ENCODE assay signal across 1 cellular context in the genomic region with DNA sequence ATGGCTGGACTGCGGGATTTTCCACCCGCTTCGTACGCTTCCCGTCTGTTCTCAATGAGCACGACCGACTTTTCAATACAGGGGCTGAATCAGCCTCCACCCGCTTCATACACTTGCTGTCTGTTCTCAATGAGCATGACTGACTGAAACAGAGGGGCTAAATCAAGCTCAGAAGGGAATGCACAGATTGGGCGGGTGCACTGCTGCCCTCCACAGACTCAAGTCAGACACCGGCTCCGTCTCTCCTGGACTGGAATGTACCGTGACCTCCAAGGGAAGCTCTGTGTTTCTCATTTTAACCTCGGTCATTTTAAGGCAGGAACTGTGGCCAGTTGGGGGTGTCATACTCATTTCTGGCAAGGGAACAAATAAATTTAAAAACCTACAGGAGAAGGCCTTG.
TF ChIP-seq lines count a peak whose summit lies in the region.

No MANE protein-coding gene starts in this region.

TF ChIP-seq in HEK293, 187 proteins besides CTCF, POLR2A, EP300 and RAD21 (continued from another document):
- TF ChIP-seq, protein P1, sequence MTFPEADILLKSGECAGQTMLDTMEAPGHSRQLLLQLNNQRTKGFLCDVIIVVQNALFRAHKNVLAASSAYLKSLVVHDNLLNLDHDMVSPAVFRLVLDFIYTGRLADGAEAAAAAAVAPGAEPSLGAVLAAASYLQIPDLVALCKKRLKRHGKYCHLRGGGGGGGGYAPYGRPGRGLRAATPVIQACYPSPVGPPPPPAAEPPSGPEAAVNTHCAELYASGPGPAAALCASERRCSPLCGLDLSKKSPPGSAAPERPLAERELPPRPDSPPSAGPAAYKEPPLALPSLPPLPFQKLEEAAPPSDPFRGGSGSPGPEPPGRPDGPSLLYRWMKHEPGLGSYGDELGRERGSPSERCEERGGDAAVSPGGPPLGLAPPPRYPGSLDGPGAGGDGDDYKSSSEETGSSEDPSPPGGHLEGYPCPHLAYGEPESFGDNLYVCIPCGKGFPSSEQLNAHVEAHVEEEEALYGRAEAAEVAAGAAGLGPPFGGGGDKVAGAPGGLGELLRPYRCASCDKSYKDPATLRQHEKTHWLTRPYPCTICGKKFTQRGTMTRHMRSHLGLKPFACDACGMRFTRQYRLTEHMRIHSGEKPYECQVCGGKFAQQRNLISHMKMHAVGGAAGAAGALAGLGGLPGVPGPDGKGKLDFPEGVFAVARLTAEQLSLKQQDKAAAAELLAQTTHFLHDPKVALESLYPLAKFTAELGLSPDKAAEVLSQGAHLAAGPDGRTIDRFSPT (tag by site-specific recombination; IDR thresholded peaks at IDR 0.05), result no peak
- TF ChIP-seq, protein P2, sequence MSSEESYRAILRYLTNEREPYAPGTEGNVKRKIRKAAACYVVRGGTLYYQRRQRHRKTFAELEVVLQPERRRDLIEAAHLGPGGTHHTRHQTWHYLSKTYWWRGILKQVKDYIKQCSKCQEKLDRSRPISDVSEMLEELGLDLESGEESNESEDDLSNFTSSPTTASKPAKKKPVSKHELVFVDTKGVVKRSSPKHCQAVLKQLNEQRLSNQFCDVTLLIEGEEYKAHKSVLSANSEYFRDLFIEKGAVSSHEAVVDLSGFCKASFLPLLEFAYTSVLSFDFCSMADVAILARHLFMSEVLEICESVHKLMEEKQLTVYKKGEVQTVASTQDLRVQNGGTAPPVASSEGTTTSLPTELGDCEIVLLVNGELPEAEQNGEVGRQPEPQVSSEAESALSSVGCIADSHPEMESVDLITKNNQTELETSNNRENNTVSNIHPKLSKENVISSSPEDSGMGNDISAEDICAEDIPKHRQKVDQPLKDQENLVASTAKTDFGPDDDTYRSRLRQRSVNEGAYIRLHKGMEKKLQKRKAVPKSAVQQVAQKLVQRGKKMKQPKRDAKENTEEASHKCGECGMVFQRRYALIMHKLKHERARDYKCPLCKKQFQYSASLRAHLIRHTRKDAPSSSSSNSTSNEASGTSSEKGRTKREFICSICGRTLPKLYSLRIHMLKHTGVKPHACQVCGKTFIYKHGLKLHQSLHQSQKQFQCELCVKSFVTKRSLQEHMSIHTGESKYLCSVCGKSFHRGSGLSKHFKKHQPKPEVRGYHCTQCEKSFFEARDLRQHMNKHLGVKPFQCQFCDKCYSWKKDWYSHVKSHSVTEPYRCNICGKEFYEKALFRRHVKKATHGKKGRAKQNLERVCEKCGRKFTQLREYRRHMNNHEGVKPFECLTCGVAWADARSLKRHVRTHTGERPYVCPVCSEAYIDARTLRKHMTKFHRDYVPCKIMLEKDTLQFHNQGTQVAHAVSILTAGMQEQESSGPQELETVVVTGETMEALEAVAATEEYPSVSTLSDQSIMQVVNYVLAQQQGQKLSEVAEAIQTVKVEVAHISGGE (tag by site-specific recombination; conservative IDR thresholded peaks at IDR 0.05; ENCODE audit: low read depth), result no peak
